Comparison of ENCODE assay signal across 2 cellular contexts in the genomic region with DNA sequence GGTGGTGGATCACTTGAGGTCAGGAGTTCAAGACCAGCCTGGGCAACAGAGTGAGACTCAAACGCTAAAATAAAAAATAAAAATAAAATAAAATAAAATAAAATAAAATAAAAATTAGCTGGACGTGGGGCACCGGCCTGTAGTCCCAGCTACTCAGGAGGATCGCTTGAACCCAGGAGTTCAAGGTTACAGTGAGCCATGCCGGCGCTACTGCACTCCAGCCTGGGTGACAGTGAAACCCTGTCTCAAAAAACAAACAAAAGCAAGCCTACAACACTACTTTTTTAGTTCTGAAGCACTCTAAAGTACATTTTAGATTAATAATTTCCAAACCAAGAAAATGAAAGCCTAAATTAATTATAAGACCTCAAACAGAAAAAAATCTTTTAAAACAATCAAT. TPM values are rescaled to one million over a fixed set of nuclear protein-coding genes. Genes with fewer than 3 reads are reported as not detected.
A peak's percentile ranks its signal among the peaks of the same experiment; 100 is the strongest.
DNase-seq lines count a peak whose midpoint lies in the region; ATAC-seq, FAIRE-seq and TF ChIP-seq lines count a peak whose summit lies in the region.
"Not testable (repeated sequence)": the region's sequence is repeated elsewhere in the genome, so short reads cannot be mapped to it uniquely, and the experiment has no call there.

No MANE protein-coding gene starts in this region.

- H2AFZ ChIP-seq in HepG2 (ENCODE audit: low read length) = not testable (repeated sequence)

- ATAC-seq in left lobe of liver = peak; percentile 47
- ATAC-seq in HepG2 = 0 out of 3 replicates have a peak, but pooled peaks have one; percentile 53

- not testable (repeated sequence) for FAIRE-seq in HepG2 (lab: Jason Lieb, UNC)

- not testable (repeated sequence) for H4K20me1 ChIP-seq in HepG2 (ENCODE audit: insufficient read depth, low read length)

- WGBS in HepG2 (ENCODE audit: low lambda C conversion rate) = 9% methylated on average over 6 of the region's 6 CpGs

- not testable (repeated sequence) for TF ChIP-seq RAD21 in HepG2 (CRISPR knock-in tag; IDR thresholded peaks at IDR 0.05)

- peaks cover 41% of the 10 kb centered on the region for H3K4me1 ChIP-seq in HepG2 (ENCODE audit: insufficient read depth, low read length)

- H3K4me2 ChIP-seq in HepG2 (ENCODE audit: low read depth, low read length) = 0 out of 2 replicates have a peak overlapping the region, but pooled peaks have one; percentile 23

- H3K4me3 ChIP-seq in HepG2 (replicated peaks in 1 of 3; ENCODE audit: insufficient read depth in 1 of 3, low read depth in 2 of 3, low read length in 3 of 3) = not testable (repeated sequence)

- DNase-seq in left lobe of liver (ENCODE audit: low spot score); HepG2 (ENCODE audit: low spot score): not testable (repeated sequence)

- H3K9me3 ChIP-seq in HepG2 (ENCODE audit: low read length) = not testable (repeated sequence)

- TF ChIP-seq POLR2A in HepG2 (IDR thresholded peaks at IDR 0.05; ENCODE audit: insufficient read depth in 1 of 2, low read depth in 2 of 2, low read length in 2 of 2) = not testable (repeated sequence)

- not testable (repeated sequence) for TF ChIP-seq CTCF in HepG2 (CRISPR knock-in tag; IDR thresholded peaks at IDR 0.05)

- not testable (repeated sequence) for BruUV-seq in HepG2 (replicated peaks; lab: Mats Ljungman, UMichigan)

- not testable (repeated sequence) for H3K9ac ChIP-seq in HepG2 (ENCODE audit: insufficient read depth, low read depth, low read length)

- intact Hi-C loops in HepG2 (cut with micrococcal nuclease; ENCODE audit: unreplicated experiment) = not testable (repeated sequence)

- CTCF ChIA-PET in HepG2 (lab: Yijun Ruan, JAX; ENCODE audit: low intra/inter-chr PET ratio, low total read pairs) = not testable (repeated sequence)

- not testable (repeated sequence) for H3K27me3 ChIP-seq in HepG2 (ENCODE audit: control insufficient read depth in 1 of 2, insufficient read depth in 2 of 2, low read length in 2 of 2)

- in situ Hi-C loops in HepG2 (cut with HindIII; ENCODE audit: extremely low pct_ligation_motif_present, low pct_unique_long_range_greater_than_20kb) = not testable (repeated sequence)

- TF ChIP-seq EP300 in HepG2 (IDR thresholded peaks at IDR 0.05; ENCODE audit: low read depth in 2 of 2, low read length in 2 of 2); HepG2 (CRISPR knock-in tag; IDR thresholded peaks at IDR 0.05; ENCODE audit: borderline replicate concordance): not testable (repeated sequence)

- H3K79me2 ChIP-seq in HepG2 (ENCODE audit: insufficient read depth, low read length) = not testable (repeated sequence)

- H3K36me3 ChIP-seq in HepG2 (replicated peaks in 1 of 2; ENCODE audit: control insufficient read depth in 1 of 2, insufficient read depth in 2 of 2, low read length in 2 of 2) = not testable (repeated sequence)

- H3K27ac ChIP-seq in HepG2 (ENCODE audit: extremely low read length, insufficient read depth, low read length) = not testable (repeated sequence)

- POLR2A ChIA-PET in HepG2 (lab: Yijun Ruan, JAX) = not testable (repeated sequence)

RNA-seq across cellular contexts. Expression of a gene that starts 56.2 kb away (rescaled TPM):
- total RNA-seq in left lobe of liver = 8.9 TPM
- 21.5 and 23.7 TPM in 2 replicates for total RNA-seq in HepG2 (2016; rRNA removed; fragmentation: Illumina TruSeq; extraction: Trizol)
- 5.3 and 7.3 TPM in 2 replicates for total RNA-seq in HepG2 (2016; cell fraction: cytosol; rRNA removed; fragmentation: Illumina TruSeq; extraction: Trizol; ENCODE audit: low read depth)
- 24.0 and 25.1 TPM in 2 replicates for total RNA-seq in HepG2 (2016; cell fraction: insoluble cytoplasmic fraction; rRNA removed; fragmentation: Illumina TruSeq; extraction: Trizol)
- 11.5 and 12.3 TPM in 2 replicates for total RNA-seq in HepG2 (2016; cell fraction: membrane; rRNA removed; fragmentation: Illumina TruSeq; extraction: Trizol)
- total RNA-seq in HepG2 (2016; cell fraction: nucleus; rRNA removed; fragmentation: Illumina TruSeq; extraction: Trizol) = 14.5 and 18.1 TPM in 2 replicates
- 10.9 and 11.4 TPM in 2 replicates for polyA plus RNA-seq in HepG2 (2011; rRNA removed)
- polyA plus RNA-seq in HepG2 (2011; cell fraction: cytosol; rRNA removed) = 8.2 and 10.4 TPM in 2 replicates
- polyA plus RNA-seq in HepG2 (2011; cell fraction: nucleus; rRNA removed) = 9.0 and 10.7 TPM in 2 replicates
- 7.4 and 9.0 TPM in 2 replicates for polyA plus RNA-seq in HepG2 (2012)
- 6.4 and 6.7 TPM in 2 replicates for polyA plus RNA-seq in HepG2 (2016; cell fraction: cytosol; fragmentation: Illumina TruSeq; extraction: Trizol; ENCODE audit: low read depth)
- 20.5 and 21.3 TPM in 2 replicates for polyA plus RNA-seq in HepG2 (2016; cell fraction: insoluble cytoplasmic fraction; fragmentation: Illumina TruSeq; extraction: Trizol; ENCODE audit: low read depth)
- polyA plus RNA-seq in HepG2 (2016; cell fraction: membrane; fragmentation: Illumina TruSeq; extraction: Trizol; ENCODE audit: low read depth) = 8.9 and 9.9 TPM in 2 replicates
- polyA plus RNA-seq in HepG2 (2016; cell fraction: nucleus; fragmentation: Illumina TruSeq; extraction: Trizol; ENCODE audit: insufficient read depth, low read depth) = 22.1 and 26.1 TPM in 2 replicates
- polyA minus RNA-seq in HepG2 (2011; rRNA and poly(A)+ RNA removed; ENCODE audit: low replicate concordance) = 5.9 and 16.0 TPM in 2 replicates
- 6.9 and 8.2 TPM in 2 replicates for polyA minus RNA-seq in HepG2 (2011; cell fraction: cytosol; rRNA and poly(A)+ RNA removed)
- polyA minus RNA-seq in HepG2 (2011; cell fraction: nucleus; rRNA and poly(A)+ RNA removed) = 16.1 and 23.2 TPM in 2 replicates
